ENCODE assay signal across 31 cellular contexts in genomic region chr15:96460106-96460505, GRCh38.
"Had no signal": no experiment of that assay in that cellular context is flagged by ENCODE, and none has a peak within 500 bp of the region (broad histone marks: within the 10 kb centered on the region; RNA-seq: fewer than 3 reads in every experiment).

No MANE protein-coding gene starts in this region.

- DNase-seq: heart right ventricle; islet precursor cell; left lung; lower lobe of right lung; mammary epithelial cell; mesendoderm; naive B cell; natural killer cell; nephron progenitor cell; occipital lobe; psoas muscle; right lobe of liver; stimulated activated CD4-positive, alpha-beta T cell treated with anti-CD3 and anti-CD28 coated beads, Interleukin-1b, Interleukin-23, amount 100 ng/mL, for 48 hours; stimulated activated CD4-positive, alpha-beta T cell treated with anti-CD3 and anti-CD28 coated beads, Interleukin-2, amount 100 ng/mL, for 48 hours; stimulated activated CD4-positive, alpha-beta T cell treated with anti-CD3 and anti-CD28 coated beads, Interleukin-4, amount 100 ng/mL, for 4 hours; stimulated activated CD8-positive, alpha-beta memory T cell treated with anti-CD3 and anti-CD28 coated beads, Interleukin-4, amount 100 ng/mL, for 48 hours; stimulated activated naive CD4-positive, alpha-beta T cell treated with Interleukin-2 at 50 U/mL for 16 hours; stimulated activated naive CD8-positive, alpha-beta T cell treated with anti-CD3 and anti-CD28 coated beads, Interleukin-15, amount 100 ng/mL, for 72 hours; testis; thyroid gland; transverse colon; upper lobe of left lung had no signal

- H3K27me3 ChIP-seq: left lung, neural progenitor cell, right atrium auricular region, testis, thyroid gland, transverse colon, upper lobe of left lung, vagina had no signal

- H3K4me1 ChIP-seq: heart right ventricle, left lung, lower lobe of right lung, parathyroid adenoma, psoas muscle, right atrium auricular region, right lobe of liver, testis, thyroid gland, transverse colon, upper lobe of left lung, vagina had no signal

- H3K27me3 Mint-ChIP-seq: stimulated activated memory B cell treated with anti-CD40 and anti-IgM and Interleukin-4, amounts not matched to agents 10 μg/mL and 1 μg/mL and 100 μg/mL, for 72 hours had no signal

- H3K4me3 ChIP-seq: heart right ventricle, hepatocyte, left lung, lower lobe of right lung, neural progenitor cell, psoas muscle, right atrium auricular region, right lobe of liver, smooth muscle cell, testis, thyroid gland, transverse colon, upper lobe of left lung, vagina had no signal

- H3K36me3 Mint-ChIP-seq: mesothelial cell of epicardium; naive B cell; natural killer cell; neural progenitor cell; stimulated activated memory B cell treated with anti-CD40 and anti-IgM and Interleukin-4, amounts not matched to agents 10 μg/mL and 1 μg/mL and 100 μg/mL, for 72 hours had no signal

- H3K27ac Mint-ChIP-seq: mesothelial cell of epicardium; natural killer cell; nephron progenitor cell; neural progenitor cell; stimulated activated memory B cell treated with anti-CD40 and anti-IgM and Interleukin-4, amounts not matched to agents 10 μg/mL and 1 μg/mL and 100 μg/mL, for 72 hours; stimulated activated naive CD8-positive, alpha-beta T cell treated with anti-CD3 and anti-CD28 coated beads, Interleukin-15, amount 100 ng/mL, for 72 hours had no signal

- H3K27ac ChIP-seq: heart right ventricle, hepatocyte, left lung, lower lobe of right lung, neural progenitor cell, neutrophil, parathyroid adenoma, psoas muscle, right atrium auricular region, right lobe of liver, testis, thyroid gland, transverse colon, upper lobe of left lung, vagina had no signal

- H3K4me3 Mint-ChIP-seq: mesothelial cell of epicardium; naive B cell; natural killer cell; nephron progenitor cell; neural progenitor cell; stimulated activated memory B cell treated with anti-CD40 and anti-IgM and Interleukin-4, amounts not matched to agents 10 μg/mL and 1 μg/mL and 100 μg/mL, for 72 hours; stimulated activated naive CD8-positive, alpha-beta T cell treated with anti-CD3 and anti-CD28 coated beads, Interleukin-15, amount 100 ng/mL, for 72 hours had no signal

- H3K9me3 ChIP-seq: heart right ventricle, left lung, lower lobe of right lung, neutrophil, psoas muscle, right atrium auricular region, right lobe of liver, testis, thyroid gland, transverse colon, upper lobe of left lung, vagina had no signal

- H3K36me3 ChIP-seq: heart right ventricle, left lung, lower lobe of right lung, neural progenitor cell, neutrophil, right atrium auricular region, right lobe of liver, thyroid gland, transverse colon, upper lobe of left lung, vagina had no signal

- H3K9me3 Mint-ChIP-seq: natural killer cell; nephron progenitor cell; stimulated activated memory B cell treated with anti-CD40 and anti-IgM and Interleukin-4, amounts not matched to agents 10 μg/mL and 1 μg/mL and 100 μg/mL, for 72 hours; stimulated activated naive CD8-positive, alpha-beta T cell treated with anti-CD3 and anti-CD28 coated beads, Interleukin-15, amount 100 ng/mL, for 72 hours had no signal

- H3K4me1 Mint-ChIP-seq: mesothelial cell of epicardium; naive B cell; natural killer cell; nephron progenitor cell; neural progenitor cell; stimulated activated memory B cell treated with anti-CD40 and anti-IgM and Interleukin-4, amounts not matched to agents 10 μg/mL and 1 μg/mL and 100 μg/mL, for 72 hours; stimulated activated naive CD8-positive, alpha-beta T cell treated with anti-CD3 and anti-CD28 coated beads, Interleukin-15, amount 100 ng/mL, for 72 hours had no signal
